ENCODE assay signal across 6 cellular contexts in the genomic region with DNA sequence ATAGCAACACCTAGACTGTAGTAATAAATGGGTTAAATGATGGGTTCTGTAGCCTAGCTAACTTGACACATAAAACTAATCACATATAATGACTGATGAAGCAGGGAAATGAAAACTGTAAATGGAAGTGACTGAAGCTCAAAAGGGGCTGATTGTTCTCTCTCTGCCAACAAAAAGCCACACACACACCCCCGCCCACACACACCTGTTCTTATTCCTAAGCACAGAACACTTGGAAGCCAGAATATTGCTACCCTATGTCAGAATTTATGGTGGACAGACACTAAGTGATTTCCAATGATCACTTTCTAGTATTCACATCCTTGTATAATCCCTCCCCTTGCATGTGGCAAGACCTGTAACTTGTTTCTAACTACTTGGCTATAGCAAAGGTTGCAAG.
"Had no signal": no experiment of that assay in that cellular context is flagged by ENCODE, and none has a peak within 500 bp of the region (broad histone marks: within the 10 kb centered on the region; RNA-seq: fewer than 3 reads in every experiment).

No MANE protein-coding gene starts in this region.

- H3K4me3 ChIP-seq: GM23248, HAP-1 had no signal

- DNase-seq: GM23248, GOT3, H7, HFFc6 had no signal

- H3K36me3 ChIP-seq: HAP-1 had no signal

- H3K27ac ChIP-seq: GM23248, HL-60 had no signal

- H3K9me3 ChIP-seq: HAP-1 had no signal

- H3K4me1 ChIP-seq: HAP-1 had no signal

- H3K9ac ChIP-seq: GM23248 had no signal

- H2AFZ ChIP-seq: GM23248 had no signal
